In genomic region chr3:59318881-59319280, GRCh38 we compare ENCODE assay signal across 25 cellular contexts.
DNase-seq lines count a peak whose midpoint lies in the region; ATAC-seq, FAIRE-seq and TF ChIP-seq lines count a peak whose summit lies in the region.
"Had no signal": no experiment of that assay in that cellular context is flagged by ENCODE, and none has a peak within 500 bp of the region (broad histone marks: within the 10 kb centered on the region; RNA-seq: fewer than 3 reads in every experiment).

No MANE protein-coding gene starts in this region.

- no peaks in the 10 kb centered on the region for H4K20me1 ChIP-seq in astrocyte (ENCODE audit: insufficient read depth, low read length)
- H4K20me1 ChIP-seq: BLaER1 treated with 17β-estradiol and CSF1 and Interleukin-3, amounts not matched to agents 10 nM and 100 nM had no signal

- H3K27me3 Mint-ChIP-seq in astrocyte (ENCODE audit: low read depth, unreplicated experiment), result no peaks in the 10 kb centered on the region
- peaks cover under 1% of the 10 kb centered on the region for H3K27me3 Mint-ChIP-seq in endodermal cell (ENCODE audit: insufficient read depth)
- H3K27me3 Mint-ChIP-seq: CD4-positive, alpha-beta T cell; CD8-positive, alpha-beta memory T cell had no signal

- H3K4me1 ChIP-seq in astrocyte (ENCODE audit: insufficient read depth, low read length), result no peaks in the 10 kb centered on the region
- H3K4me1 ChIP-seq in endodermal cell (ENCODE audit: control insufficient read depth, insufficient read depth, low read length), result no peaks in the 10 kb centered on the region
- no peaks in the 10 kb centered on the region for H3K4me1 ChIP-seq in gastroesophageal sphincter
- H3K4me1 ChIP-seq: BE2C; BLaER1 treated with 17β-estradiol and CSF1 and Interleukin-3, amounts not matched to agents 10 nM and 100 nM had no signal

- H3K4me3 ChIP-seq in astrocyte (ENCODE audit: insufficient read depth, low read depth, low read length) (no peak overlapping the region), endodermal cell (ENCODE audit: low read length) (peak overlapping the region; percentile 5), gastroesophageal sphincter (no peak overlapping the region)
- H3K4me3 ChIP-seq: A549; BLaER1 treated with 17β-estradiol and CSF1 and Interleukin-3, amounts not matched to agents 10 nM and 100 nM; GM12878; GM23338 had no signal

- no peak for TF ChIP-seq EP300 in gastroesophageal sphincter (IDR thresholded peaks at IDR 0.05)

- no peak overlapping the region for H3K9ac ChIP-seq in astrocyte (ENCODE audit: low read length)
- no peak overlapping the region for H3K9ac ChIP-seq in endodermal cell (ENCODE audit: extremely low read depth, low read length, poor library complexity, severe bottlenecking)
- H3K9ac ChIP-seq: BLaER1 treated with 17β-estradiol and CSF1 and Interleukin-3, amounts not matched to agents 10 nM and 100 nM had no signal

- H3K27me3 ChIP-seq in astrocyte (ENCODE audit: insufficient read depth, low read length), result no peaks in the 10 kb centered on the region
- no peaks in the 10 kb centered on the region for H3K27me3 ChIP-seq in endodermal cell (ENCODE audit: control insufficient read depth, insufficient read depth, low read length, poor library complexity, severe bottlenecking)
- H3K27me3 ChIP-seq in gastroesophageal sphincter, result no peaks in the 10 kb centered on the region
- H3K27me3 ChIP-seq: BE2C; BLaER1 treated with 17β-estradiol and CSF1 and Interleukin-3, amounts not matched to agents 10 nM and 100 nM had no signal

- TF ChIP-seq CTCF in 22Rv1 (IDR thresholded peaks at IDR 0.05) (no peak), astrocyte (IDR thresholded peaks at IDR 0.05; ENCODE audit: insufficient read depth, low read depth, low read length) (no peak), endodermal cell (conservative IDR thresholded peaks at IDR 0.05) (no peak), gastroesophageal sphincter (IDR thresholded peaks at IDR 0.05) (no peak)

- 100% methylated on average over 1 of the region's 1 CpG; no CpG with 5 or more reads in 1 of the 2 experiments for WGBS in endodermal cell (ENCODE audit: insufficient coverage in 1 of 2, insufficient read length in 1 of 2), 2 experiments
- 28 to 33% methylated on average over 1 of the region's 1 CpG for WGBS in gastroesophageal sphincter (ENCODE audit: low coverage in 1 of 2), 2 donors

- H3K4me1 Mint-ChIP-seq in astrocyte (ENCODE audit: low read depth, unreplicated experiment), result peaks cover 9% of the 10 kb centered on the region
- peaks cover 26% of the 10 kb centered on the region for H3K4me1 Mint-ChIP-seq in endodermal cell
- H3K4me1 Mint-ChIP-seq: GM23338 had no signal

- no peaks in the 10 kb centered on the region for H3K79me2 ChIP-seq in astrocyte (ENCODE audit: insufficient read depth, low read length)

- H3K27ac ChIP-seq in 22Rv1 (peak overlapping the region; percentile 78; the same call in 1 of the 2 replicates), astrocyte (ENCODE audit: low read depth, low read length) (no peak overlapping the region), endodermal cell (ENCODE audit: low read depth, low read length) (no peak overlapping the region), gastroesophageal sphincter (no peak overlapping the region)
- H3K27ac ChIP-seq: A549; BLaER1 treated with 17β-estradiol and CSF1 and Interleukin-3, amounts not matched to agents 10 nM and 100 nM had no signal

- no peak overlapping the region for H2AFZ ChIP-seq in astrocyte (ENCODE audit: low read depth, low read length)
- H2AFZ ChIP-seq: GM23338 had no signal

- TF ChIP-seq POLR2A in gastroesophageal sphincter (IDR thresholded peaks at IDR 0.05), result no peak

- H3K4me2 ChIP-seq in astrocyte (ENCODE audit: low read length), result no peak overlapping the region
- H3K4me2 ChIP-seq: A549; BLaER1 treated with 17β-estradiol and CSF1 and Interleukin-3, amounts not matched to agents 10 nM and 100 nM; GM23338 had no signal

- no peak overlapping the region for H3K4me3 Mint-ChIP-seq in astrocyte (ENCODE audit: unreplicated experiment)
- no peak overlapping the region for H3K4me3 Mint-ChIP-seq in endodermal cell
- H3K4me3 Mint-ChIP-seq: CD14-positive monocyte; CD4-positive, alpha-beta T cell; CD8-positive, alpha-beta memory T cell; GM23338; H9 had no signal

- FAIRE-seq in astrocyte (lab: Jason Lieb, UNC), result peak; percentile 32
- FAIRE-seq: A549, D721Med, GM12878, GM19239 had no signal

- no peak for ATAC-seq in gastroesophageal sphincter
- ATAC-seq: A549, GM12878, GM23338, HCT116 had no signal

- H3K36me3 ChIP-seq in astrocyte (ENCODE audit: insufficient read depth, low read length) (no peaks in the 10 kb centered on the region), endodermal cell (ENCODE audit: control insufficient read depth, insufficient read depth, low read length) (no peaks in the 10 kb centered on the region), gastroesophageal sphincter (no peaks in the 10 kb centered on the region)
- H3K36me3 ChIP-seq: BE2C; BLaER1 treated with 17β-estradiol and CSF1 and Interleukin-3, amounts not matched to agents 10 nM and 100 nM had no signal

- DNase-seq in astrocyte (ENCODE audit: low read depth) (peak; percentile 52), endodermal cell (no peak), LoVo (ENCODE audit: low spot score) (no peak), NCI-H510A treated with DMSO at 0.1 percent for 48 hours (lab: John Stamatoyannopoulos, UW) (no peak)
- DNase-seq: 8988T; ACHN; AML-193; BE2C; CD4-positive, alpha-beta T cell; CD8-positive, alpha-beta memory T cell; DMS 273 treated with DMSO at 0.1 percent for 48 hours; DMS79; EL; GDM1; H9 had no signal

- H3K9me3 ChIP-seq in astrocyte (ENCODE audit: insufficient read depth, low read depth, low read length) (no peaks in the 10 kb centered on the region), endodermal cell (ENCODE audit: control insufficient read depth, low read length) (peaks cover 9% of the 10 kb centered on the region), gastroesophageal sphincter (no peaks in the 10 kb centered on the region)
- H3K9me3 ChIP-seq: A549; BE2C; BLaER1 treated with 17β-estradiol and CSF1 and Interleukin-3, amounts not matched to agents 10 nM and 100 nM had no signal

- H3K36me3 Mint-ChIP-seq in astrocyte (ENCODE audit: low read depth, unreplicated experiment) (no peaks in the 10 kb centered on the region), endodermal cell (ENCODE audit: low read depth) (no peaks in the 10 kb centered on the region)
- H3K36me3 Mint-ChIP-seq: CD14-positive monocyte; CD8-positive, alpha-beta memory T cell had no signal

- H3K27ac Mint-ChIP-seq in astrocyte (ENCODE audit: unreplicated experiment) (no peak overlapping the region), endodermal cell (no peak overlapping the region)
- H3K27ac Mint-ChIP-seq: CD14-positive monocyte; CD4-positive, alpha-beta T cell; CD8-positive, alpha-beta memory T cell; GM23338; H9 had no signal

- no peaks in the 10 kb centered on the region for H3K9me3 Mint-ChIP-seq in astrocyte (ENCODE audit: unreplicated experiment)
- no peaks in the 10 kb centered on the region for H3K9me3 Mint-ChIP-seq in endodermal cell
- H3K9me3 Mint-ChIP-seq: CD14-positive monocyte; CD4-positive, alpha-beta T cell; CD8-positive, alpha-beta memory T cell; GM23338; H9 had no signal
